ENCODE assay signal across 8 cellular contexts in genomic region chr19:45496349-45496953, GRCh38. TPM values are rescaled to one million over a fixed set of nuclear protein-coding genes. Genes with fewer than 3 reads are reported as not detected.
DNase-seq lines count a peak whose midpoint lies in the region; ATAC-seq and TF ChIP-seq lines count a peak whose summit lies in the region.

No MANE protein-coding gene starts in this region.

- ATAC-seq in HG03139 (IDR thresholded peaks at IDR 0.05; ENCODE audit: unreplicated experiment) (peak; percentile 17), HG03025 (IDR thresholded peaks at IDR 0.05; ENCODE audit: low FRiP score, unreplicated experiment) (no peak)

- peak; percentile 48 for DNase-seq in GM10248 (ENCODE audit: extremely low spot score)
- DNase-seq in UCSD-AML1 (lab: John Stamatoyannopoulos, UW; ENCODE audit: unreplicated experiment): peak; percentile 59
- no peak for DNase-seq in effector memory CD4-positive, alpha-beta T cell
- peak; percentile 61 to 80 for DNase-seq in mesothelial cell of epicardium (ENCODE audit: low spot score in 2 of 2, unreplicated experiment in 2 of 2)
- DNase-seq in transverse colon: no peak
- DNase-seq in NCI-H774 (lab: John Stamatoyannopoulos, UW): no peak

- H3K4me3 ChIP-seq in effector memory CD4-positive, alpha-beta T cell (ENCODE audit: insufficient read depth, low read depth, low read length, poor library complexity, severe bottlenecking): peak overlapping the region; percentile 71
- H3K4me3 ChIP-seq in transverse colon: peak overlapping the region; percentile 57 to 86 (median 63)

- H3K27me3 ChIP-seq in effector memory CD4-positive, alpha-beta T cell (replicated peaks; ENCODE audit: control insufficient read depth, insufficient read depth, low read length, poor library complexity, severe bottlenecking): peaks cover 10% of the 10 kb centered on the region
- peaks cover 43% of the 10 kb centered on the region for H3K27me3 ChIP-seq in transverse colon

- no peaks in the 10 kb centered on the region for H3K9me3 Mint-ChIP-seq in mesothelial cell of epicardium

- H3K9me3 ChIP-seq in effector memory CD4-positive, alpha-beta T cell (ENCODE audit: control insufficient read depth, low read length): no peaks in the 10 kb centered on the region
- H3K9me3 ChIP-seq in transverse colon: no peaks in the 10 kb centered on the region

- TF ChIP-seq EP300 in transverse colon (IDR thresholded peaks at IDR 0.05; ENCODE audit: low read depth): no peak

- H3K27ac ChIP-seq in effector memory CD4-positive, alpha-beta T cell (ENCODE audit: insufficient read depth, low read length, poor library complexity, severe bottlenecking): no peak overlapping the region
- peak overlapping the region; percentile 45 to 75 (median 58) for H3K27ac ChIP-seq in transverse colon

- WGBS in transverse colon (ENCODE audit: low coverage in 1 of 2), 2 donors: 1% methylated on average over 51 of the region's 54 CpGs; no CpG with 5 or more reads in 1 of the 2 donors

- no peak for TF ChIP-seq POLR2A in transverse colon (IDR thresholded peaks at IDR 0.05)

- CTCF ChIA-PET in GM10248 (lab: Yijun Ruan, JAX): interaction anchor here (0.8 to 6.4 kb wide), 9 partner anchors 9 to 320 kb away, joined by 3 to 99 read pairs (median 18); no protein-coding TSS in a partner anchor

- H3K36me3 ChIP-seq in effector memory CD4-positive, alpha-beta T cell (ENCODE audit: control insufficient read depth, insufficient read depth, low read length): no peaks in the 10 kb centered on the region
- H3K36me3 ChIP-seq in transverse colon: no peaks in the 10 kb centered on the region

- peaks cover 55% of the 10 kb centered on the region for H3K27me3 Mint-ChIP-seq in mesothelial cell of epicardium (ENCODE audit: low read depth)

- H3K4me1 Mint-ChIP-seq in mesothelial cell of epicardium: peaks cover 25% of the 10 kb centered on the region

- peaks cover 41% of the 10 kb centered on the region for H3K4me1 ChIP-seq in effector memory CD4-positive, alpha-beta T cell (ENCODE audit: control insufficient read depth, insufficient read depth, low read length, poor library complexity, severe bottlenecking)
- H3K4me1 ChIP-seq in transverse colon: peaks cover 17 to 58% (median 35%) of the 10 kb centered on the region in 4 donors

- TF ChIP-seq CTCF in GM10248 (IDR thresholded peaks at IDR 0.05; ENCODE audit: control extremely low read depth, extremely low read depth, low read depth, missing control alignments): no peak
- no peak for TF ChIP-seq CTCF in mesothelial cell of epicardium (IDR thresholded peaks at IDR 0.05; ENCODE audit: unreplicated experiment)
- peak in 1 of 5 experiments; percentile 11 for TF ChIP-seq CTCF in transverse colon (IDR thresholded peaks at IDR 0.05)

- in situ Hi-C loops in transverse colon (cut with MboI; ENCODE audit: low pct_ligation_motif_present in 1 of 4, low pct_unique_long_range_greater_than_20kb in 1 of 4, low sequenced_read_pairs in 3 of 4): no loop called here

- POLR2A ChIA-PET in GM10248 (lab: Yijun Ruan, JAX): interaction anchor here (0.8 kb wide), 1 partner anchor 12 kb away, joined by 9 read pairs; no protein-coding TSS in a partner anchor

- no peaks in the 10 kb centered on the region for H3K36me3 Mint-ChIP-seq in mesothelial cell of epicardium

- no peak overlapping the region for H3K27ac Mint-ChIP-seq in mesothelial cell of epicardium

- intact Hi-C loops in transverse colon (cut with DNase I; ENCODE audit: low total_unique reads): no loop called here

- peak overlapping the region; percentile 67 for H3K4me3 Mint-ChIP-seq in mesothelial cell of epicardium

RNA-seq across cellular contexts. Expression of gene RTN2, which starts 0.4 kb away (rescaled TPM):
- 15.2 to 18.1 TPM (median 16.7 TPM) in 3 replicates for total RNA-seq in mesothelial cell of epicardium
- 10 to 100 TPM in 1 of 4 donors, 1 to 10 TPM in 1, not detected in 2; 5.7 to 13.5 TPM for total RNA-seq in transverse colon

RNA-seq across cellular contexts. Expression of gene PPM1N, which starts 1.8 kb away (rescaled TPM):
- total RNA-seq in mesothelial cell of epicardium (0.38 to 0.60 TPM (median 0.59 TPM) in 3 replicates), transverse colon (1 to 10 TPM in 2 of 4 donors, under 1 TPM in 1, not detected in 1; 1.00 to 4.3 (median 1.4) TPM)

RNA-seq across cellular contexts. Expression of gene VASP, which starts 10.8 kb away (rescaled TPM):
- total RNA-seq in mesothelial cell of epicardium (49.3 to 54.8 TPM (median 53.8 TPM) in 3 replicates), transverse colon (100 to 1,000 TPM; 167 to 465 (median 204) TPM)

RNA-seq across cellular contexts. Expression of gene FOSB, which starts 28.7 kb away (rescaled TPM):
- total RNA-seq in mesothelial cell of epicardium: 272 to 287 TPM (median 278 TPM) in 3 replicates
- total RNA-seq in transverse colon: 10 to 100 TPM; 14.5 to 64.7 (median 25.6) TPM

Comparison
In these comparisons a context has a peak if more than half of its experiments do, and no peak if none do; other contexts are left out.
1. DNase-seq: peak in GM10248 (single experiment), UCSD-AML1 (single experiment) and mesothelial cell of epicardium (2 of 2); none in effector memory CD4-positive, alpha-beta T cell (0 of 3), transverse colon (single experiment) and NCI-H774 (single experiment).